In genomic region chr13:52043675-52044074, GRCh38 we compare ENCODE assay signal across 21 cellular contexts. TPM values are rescaled to one million over a fixed set of nuclear protein-coding genes. Genes with fewer than 3 reads are reported as not detected.
DNase-seq lines count a peak whose midpoint lies in the region; ATAC-seq, FAIRE-seq and TF ChIP-seq lines count a peak whose summit lies in the region.
"Had no signal": no experiment of that assay in that cellular context is flagged by ENCODE, and none has a peak within 500 bp of the region (broad histone marks: within the 10 kb centered on the region; RNA-seq: fewer than 3 reads in every experiment).

No MANE protein-coding gene starts in this region.

- H3K4me3 Mint-ChIP-seq in chondrocyte (ENCODE audit: unreplicated experiment) (no peak overlapping the region), progenitor cell of endocrine pancreas (ENCODE audit: low read depth) (no peak overlapping the region), nephron progenitor cell (no peak overlapping the region)
- H3K4me3 Mint-ChIP-seq: B cell; CD4-positive, alpha-beta T cell; CD8-positive, alpha-beta T cell had no signal

- TF ChIP-seq EP300 in HepG2 (IDR thresholded peaks at IDR 0.05; ENCODE audit: low read depth in 2 of 2, low read length in 2 of 2) (no peak), HepG2 (CRISPR knock-in tag; IDR thresholded peaks at IDR 0.05; ENCODE audit: borderline replicate concordance) (no peak)

- CTCF ChIA-PET in HepG2 (lab: Yijun Ruan, JAX; ENCODE audit: low intra/inter-chr PET ratio, low total read pairs): no interaction called here

- no peaks in the 10 kb centered on the region for H4K20me1 ChIP-seq in HepG2 (ENCODE audit: insufficient read depth, low read length)
- H4K20me1 ChIP-seq: BLaER1 treated with 17β-estradiol and CSF1 and Interleukin-3, amounts not matched to agents 10 nM and 100 nM had no signal

- no peak overlapping the region for H3K9ac ChIP-seq in HepG2 (ENCODE audit: insufficient read depth, low read depth, low read length)
- H3K9ac ChIP-seq: BLaER1 treated with 17β-estradiol and CSF1 and Interleukin-3, amounts not matched to agents 10 nM and 100 nM had no signal

- POLR2A ChIA-PET in HepG2 (lab: Yijun Ruan, JAX): no interaction called here

- no peaks in the 10 kb centered on the region for H3K79me2 ChIP-seq in HepG2 (ENCODE audit: insufficient read depth, low read length)

- ATAC-seq in HepG2 (peak; percentile 93), GM21381 (IDR thresholded peaks at IDR 0.05; ENCODE audit: unreplicated experiment) (no peak)
- ATAC-seq: A549; CD8-positive, alpha-beta T cell had no signal

- H3K27ac ChIP-seq in HepG2 (ENCODE audit: extremely low read length, insufficient read depth, low read length): no peak overlapping the region
- H3K27ac ChIP-seq: 22Rv1; A549; BLaER1 treated with 17β-estradiol and CSF1 and Interleukin-3, amounts not matched to agents 10 nM and 100 nM; C4-2B had no signal

- H3K9me3 ChIP-seq in HepG2 (ENCODE audit: low read length): no peaks in the 10 kb centered on the region
- H3K9me3 ChIP-seq: A549 had no signal

- intact Hi-C loops in HepG2 (cut with micrococcal nuclease; ENCODE audit: unreplicated experiment): loop anchor here (2.0 kb wide), 1 partner anchor 31 kb away; the partner anchor contains the start of gene ALG11

- no peak for TF ChIP-seq CTCF in chondrocyte (IDR thresholded peaks at IDR 0.05)
- no peak for TF ChIP-seq CTCF in HepG2 (CRISPR knock-in tag; IDR thresholded peaks at IDR 0.05)
- TF ChIP-seq CTCF in progenitor cell of endocrine pancreas (IDR thresholded peaks at IDR 0.05; ENCODE audit: unreplicated experiment): no peak
- no peak for TF ChIP-seq CTCF in nephron progenitor cell (IDR thresholded peaks at IDR 0.05)

- no peak for DNase-seq in chondrocyte (ENCODE audit: low spot score)
- peak; percentile 35 for DNase-seq in HepG2 (ENCODE audit: low spot score)
- DNase-seq in progenitor cell of endocrine pancreas (ENCODE audit: low spot score, unreplicated experiment): no peak
- DNase-seq in nephron progenitor cell: no peak
- no peak for DNase-seq in HuH-7 (ENCODE audit: low spot score)
- DNase-seq: AML-193; Caco-2; Calu3; CD4-positive, alpha-beta T cell; CD8-positive, alpha-beta T cell; DMS79 treated with DMSO at 0.1 percent for 48 hours; GF-D8 had no signal

- no peaks in the 10 kb centered on the region for H3K27me3 Mint-ChIP-seq in chondrocyte (ENCODE audit: low read depth)
- H3K27me3 Mint-ChIP-seq in progenitor cell of endocrine pancreas: no peaks in the 10 kb centered on the region
- no peaks in the 10 kb centered on the region for H3K27me3 Mint-ChIP-seq in nephron progenitor cell (ENCODE audit: low read depth, poor library complexity)
- H3K27me3 Mint-ChIP-seq: B cell; CD4-positive, alpha-beta T cell had no signal

- no peaks in the 10 kb centered on the region for H3K36me3 ChIP-seq in HepG2 (replicated peaks in 1 of 2; ENCODE audit: control insufficient read depth in 1 of 2, insufficient read depth in 2 of 2, low read length in 2 of 2)
- H3K36me3 ChIP-seq: BLaER1 treated with 17β-estradiol and CSF1 and Interleukin-3, amounts not matched to agents 10 nM and 100 nM had no signal

- H2AFZ ChIP-seq in HepG2 (ENCODE audit: low read length): no peak overlapping the region

- H3K9me3 Mint-ChIP-seq in chondrocyte (ENCODE audit: low read depth) (peaks cover 17% of the 10 kb centered on the region), progenitor cell of endocrine pancreas (ENCODE audit: low read depth) (peaks cover 15% of the 10 kb centered on the region), nephron progenitor cell (peaks cover 17% of the 10 kb centered on the region)

- BruUV-seq in HepG2 (replicated peaks; lab: Mats Ljungman, UMichigan): no TSS peak

- H3K4me3 ChIP-seq in HepG2 (replicated peaks in 1 of 3; ENCODE audit: insufficient read depth in 1 of 3, low read depth in 2 of 3, low read length in 3 of 3): no peak overlapping the region
- H3K4me3 ChIP-seq: A549; BLaER1 treated with 17β-estradiol and CSF1 and Interleukin-3, amounts not matched to agents 10 nM and 100 nM had no signal

- FAIRE-seq in HepG2 (lab: Jason Lieb, UNC): peak; percentile 12
- FAIRE-seq: A549, D721Med, G401.6, GM12891 had no signal

- TF ChIP-seq RAD21 in HepG2 (CRISPR knock-in tag; IDR thresholded peaks at IDR 0.05): no peak

- H3K36me3 Mint-ChIP-seq in chondrocyte (ENCODE audit: low read depth): peaks cover 7% of the 10 kb centered on the region
- peaks cover 10% of the 10 kb centered on the region for H3K36me3 Mint-ChIP-seq in progenitor cell of endocrine pancreas (ENCODE audit: insufficient read depth)
- peaks cover 18% of the 10 kb centered on the region for H3K36me3 Mint-ChIP-seq in nephron progenitor cell (ENCODE audit: low read depth)

- in situ Hi-C loops in HepG2 (cut with HindIII; ENCODE audit: extremely low pct_ligation_motif_present, low pct_unique_long_range_greater_than_20kb): no loop called here

- TF ChIP-seq POLR2A in HepG2 (IDR thresholded peaks at IDR 0.05; ENCODE audit: insufficient read depth in 1 of 2, low read depth in 2 of 2, low read length in 2 of 2): no peak

- H3K4me1 Mint-ChIP-seq in chondrocyte (ENCODE audit: low read depth) (no peaks in the 10 kb centered on the region), progenitor cell of endocrine pancreas (ENCODE audit: low read depth) (peaks cover 4% of the 10 kb centered on the region), nephron progenitor cell (no peaks in the 10 kb centered on the region)
- H3K4me1 Mint-ChIP-seq: B cell had no signal

- H3K27ac Mint-ChIP-seq in chondrocyte (ENCODE audit: unreplicated experiment) (peak overlapping the region; percentile 22), progenitor cell of endocrine pancreas (peak overlapping the region; percentile 35), nephron progenitor cell (no peak overlapping the region)
- H3K27ac Mint-ChIP-seq: B cell; CD4-positive, alpha-beta T cell; CD8-positive, alpha-beta T cell had no signal

- peaks cover 14% of the 10 kb centered on the region for H3K4me1 ChIP-seq in HepG2 (ENCODE audit: insufficient read depth, low read length)
- H3K4me1 ChIP-seq: A549; BLaER1 treated with 17β-estradiol and CSF1 and Interleukin-3, amounts not matched to agents 10 nM and 100 nM had no signal

- WGBS in HepG2 (ENCODE audit: low lambda C conversion rate): 62% methylated on average over 3 of the region's 3 CpGs

- no peaks in the 10 kb centered on the region for H3K27me3 ChIP-seq in HepG2 (ENCODE audit: control insufficient read depth in 1 of 2, insufficient read depth in 2 of 2, low read length in 2 of 2)
- H3K27me3 ChIP-seq: BLaER1 treated with 17β-estradiol and CSF1 and Interleukin-3, amounts not matched to agents 10 nM and 100 nM had no signal

- peak overlapping the region; percentile 7; the same call in 1 of the 2 replicates for H3K4me2 ChIP-seq in HepG2 (ENCODE audit: low read depth, low read length)
- H3K4me2 ChIP-seq: A549; BLaER1 treated with 17β-estradiol and CSF1 and Interleukin-3, amounts not matched to agents 10 nM and 100 nM had no signal

RNA-seq across cellular contexts. Expression of gene UTP14C, which starts 19.2 kb away (rescaled TPM):
- total RNA-seq in chondrocyte: 22.3 to 27.6 TPM (median 24.4 TPM) in 3 replicates
- 11.0 and 12.2 TPM in 2 replicates for total RNA-seq in HepG2 (2016; rRNA removed; fragmentation: Illumina TruSeq; extraction: Trizol)
- total RNA-seq in HepG2 (2016; cell fraction: cytosol; rRNA removed; fragmentation: Illumina TruSeq; extraction: Trizol; ENCODE audit: low read depth): 0.71 and 0.88 TPM in 2 replicates
- total RNA-seq in HepG2 (2016; cell fraction: insoluble cytoplasmic fraction; rRNA removed; fragmentation: Illumina TruSeq; extraction: Trizol): 10.2 and 12.1 TPM in 2 replicates
- total RNA-seq in HepG2 (2016; cell fraction: membrane; rRNA removed; fragmentation: Illumina TruSeq; extraction: Trizol): 4.4 and 4.7 TPM in 2 replicates
- total RNA-seq in HepG2 (2016; cell fraction: nucleus; rRNA removed; fragmentation: Illumina TruSeq; extraction: Trizol): 13.5 and 14.9 TPM in 2 replicates
- 7.0 and 8.8 TPM in 2 replicates for polyA plus RNA-seq in HepG2 (2011; rRNA removed)
- polyA plus RNA-seq in HepG2 (2011; cell fraction: cytosol; rRNA removed): 4.3 and 6.8 TPM in 2 replicates
- polyA plus RNA-seq in HepG2 (2011; cell fraction: nucleus; rRNA removed): 2.9 and 3.7 TPM in 2 replicates
- polyA plus RNA-seq in HepG2 (2012): 7.5 and 9.1 TPM in 2 replicates
- 0.44 and 0.53 TPM in 2 replicates for polyA plus RNA-seq in HepG2 (2016; cell fraction: cytosol; fragmentation: Illumina TruSeq; extraction: Trizol; ENCODE audit: low read depth)
- 7.8 and 8.1 TPM in 2 replicates for polyA plus RNA-seq in HepG2 (2016; cell fraction: insoluble cytoplasmic fraction; fragmentation: Illumina TruSeq; extraction: Trizol; ENCODE audit: low read depth)
- polyA plus RNA-seq in HepG2 (2016; cell fraction: membrane; fragmentation: Illumina TruSeq; extraction: Trizol; ENCODE audit: low read depth): 1.1 and 1.5 TPM in 2 replicates
- polyA plus RNA-seq in HepG2 (2016; cell fraction: nucleus; fragmentation: Illumina TruSeq; extraction: Trizol; ENCODE audit: insufficient read depth, low read depth): 12.9 and 16.2 TPM in 2 replicates
- polyA minus RNA-seq in HepG2 (2011; rRNA and poly(A)+ RNA removed; ENCODE audit: low replicate concordance): 4.6 and 7.0 TPM in 2 replicates
- polyA minus RNA-seq in HepG2 (2011; cell fraction: cytosol; rRNA and poly(A)+ RNA removed): 8.8 and 10.3 TPM in 2 replicates
- polyA minus RNA-seq in HepG2 (2011; cell fraction: nucleus; rRNA and poly(A)+ RNA removed): 10.0 and 14.9 TPM in 2 replicates
- total RNA-seq in progenitor cell of endocrine pancreas: 22.6 and 23.5 TPM in 2 replicates

RNA-seq across cellular contexts. Expression of gene ALG11, which starts 31.5 kb away (rescaled TPM):
- total RNA-seq in chondrocyte (49.2 to 56.9 TPM (median 49.8 TPM) in 3 replicates), HepG2 (2016; rRNA removed; fragmentation: Illumina TruSeq; extraction: Trizol) (25.4 and 27.9 TPM in 2 replicates), progenitor cell of endocrine pancreas (39.4 and 45.1 TPM in 2 replicates)
- 3.5 and 4.5 TPM in 2 replicates for total RNA-seq in HepG2 (2016; cell fraction: cytosol; rRNA removed; fragmentation: Illumina TruSeq; extraction: Trizol; ENCODE audit: low read depth)
- 21.3 and 28.9 TPM in 2 replicates for total RNA-seq in HepG2 (2016; cell fraction: insoluble cytoplasmic fraction; rRNA removed; fragmentation: Illumina TruSeq; extraction: Trizol)
- total RNA-seq in HepG2 (2016; cell fraction: membrane; rRNA removed; fragmentation: Illumina TruSeq; extraction: Trizol): 7.5 and 8.2 TPM in 2 replicates
- 38.9 and 48.6 TPM in 2 replicates for total RNA-seq in HepG2 (2016; cell fraction: nucleus; rRNA removed; fragmentation: Illumina TruSeq; extraction: Trizol)
- 12.0 and 14.7 TPM in 2 replicates for polyA plus RNA-seq in HepG2 (2011; rRNA removed)
- polyA plus RNA-seq in HepG2 (2011; cell fraction: cytosol; rRNA removed): 5.7 and 9.7 TPM in 2 replicates
- 10.5 and 11.6 TPM in 2 replicates for polyA plus RNA-seq in HepG2 (2011; cell fraction: nucleus; rRNA removed)
- 24.5 and 36.1 TPM in 2 replicates for polyA plus RNA-seq in HepG2 (2012)
- 3.2 and 4.3 TPM in 2 replicates for polyA plus RNA-seq in HepG2 (2016; cell fraction: cytosol; fragmentation: Illumina TruSeq; extraction: Trizol; ENCODE audit: low read depth)
- 13.7 and 16.7 TPM in 2 replicates for polyA plus RNA-seq in HepG2 (2016; cell fraction: insoluble cytoplasmic fraction; fragmentation: Illumina TruSeq; extraction: Trizol; ENCODE audit: low read depth)
- 4.4 and 4.9 TPM in 2 replicates for polyA plus RNA-seq in HepG2 (2016; cell fraction: membrane; fragmentation: Illumina TruSeq; extraction: Trizol; ENCODE audit: low read depth)
- polyA plus RNA-seq in HepG2 (2016; cell fraction: nucleus; fragmentation: Illumina TruSeq; extraction: Trizol; ENCODE audit: insufficient read depth, low read depth): 43.5 and 45.8 TPM in 2 replicates
- 5.8 and 14.8 TPM in 2 replicates for polyA minus RNA-seq in HepG2 (2011; rRNA and poly(A)+ RNA removed; ENCODE audit: low replicate concordance)
- polyA minus RNA-seq in HepG2 (2011; cell fraction: cytosol; rRNA and poly(A)+ RNA removed): 14.0 and 18.1 TPM in 2 replicates
- 39.9 and 41.6 TPM in 2 replicates for polyA minus RNA-seq in HepG2 (2011; cell fraction: nucleus; rRNA and poly(A)+ RNA removed)

RNA-seq across cellular contexts. Expression of gene ATP7B, which starts 32.4 kb away (rescaled TPM):
- total RNA-seq in chondrocyte (11.9 to 16.8 TPM (median 16.6 TPM) in 3 replicates), HepG2 (2016; rRNA removed; fragmentation: Illumina TruSeq; extraction: Trizol) (39.6 and 57.4 TPM in 2 replicates), progenitor cell of endocrine pancreas (59.4 and 63.2 TPM in 2 replicates)
- 10.1 and 11.9 TPM in 2 replicates for total RNA-seq in HepG2 (2016; cell fraction: cytosol; rRNA removed; fragmentation: Illumina TruSeq; extraction: Trizol; ENCODE audit: low read depth)
- total RNA-seq in HepG2 (2016; cell fraction: insoluble cytoplasmic fraction; rRNA removed; fragmentation: Illumina TruSeq; extraction: Trizol): 33.4 and 54.9 TPM in 2 replicates
- total RNA-seq in HepG2 (2016; cell fraction: membrane; rRNA removed; fragmentation: Illumina TruSeq; extraction: Trizol): 16.7 and 17.9 TPM in 2 replicates
- 94.0 and 111 TPM in 2 replicates for total RNA-seq in HepG2 (2016; cell fraction: nucleus; rRNA removed; fragmentation: Illumina TruSeq; extraction: Trizol)
- 31.8 and 42.1 TPM in 2 replicates for polyA plus RNA-seq in HepG2 (2011; rRNA removed)
- 20.2 and 23.3 TPM in 2 replicates for polyA plus RNA-seq in HepG2 (2011; cell fraction: cytosol; rRNA removed)
- polyA plus RNA-seq in HepG2 (2011; cell fraction: nucleus; rRNA removed): 94.2 and 94.4 TPM in 2 replicates
- polyA plus RNA-seq in HepG2 (2012): 25.2 and 29.1 TPM in 2 replicates
- polyA plus RNA-seq in HepG2 (2016; cell fraction: cytosol; fragmentation: Illumina TruSeq; extraction: Trizol; ENCODE audit: low read depth): 2.3 and 2.5 TPM in 2 replicates
- 19.5 and 23.2 TPM in 2 replicates for polyA plus RNA-seq in HepG2 (2016; cell fraction: insoluble cytoplasmic fraction; fragmentation: Illumina TruSeq; extraction: Trizol; ENCODE audit: low read depth)
- polyA plus RNA-seq in HepG2 (2016; cell fraction: membrane; fragmentation: Illumina TruSeq; extraction: Trizol; ENCODE audit: low read depth): 4.8 and 6.1 TPM in 2 replicates
- 81.9 and 85.2 TPM in 2 replicates for polyA plus RNA-seq in HepG2 (2016; cell fraction: nucleus; fragmentation: Illumina TruSeq; extraction: Trizol; ENCODE audit: insufficient read depth, low read depth)
- polyA minus RNA-seq in HepG2 (2011; rRNA and poly(A)+ RNA removed; ENCODE audit: low replicate concordance): 4.3 and 98.2 TPM in 2 replicates
- 26.0 and 31.1 TPM in 2 replicates for polyA minus RNA-seq in HepG2 (2011; cell fraction: cytosol; rRNA and poly(A)+ RNA removed)
- 161 and 194 TPM in 2 replicates for polyA minus RNA-seq in HepG2 (2011; cell fraction: nucleus; rRNA and poly(A)+ RNA removed)
